Comparison of ENCODE assay signal across 8 cellular contexts in the genomic region with DNA sequence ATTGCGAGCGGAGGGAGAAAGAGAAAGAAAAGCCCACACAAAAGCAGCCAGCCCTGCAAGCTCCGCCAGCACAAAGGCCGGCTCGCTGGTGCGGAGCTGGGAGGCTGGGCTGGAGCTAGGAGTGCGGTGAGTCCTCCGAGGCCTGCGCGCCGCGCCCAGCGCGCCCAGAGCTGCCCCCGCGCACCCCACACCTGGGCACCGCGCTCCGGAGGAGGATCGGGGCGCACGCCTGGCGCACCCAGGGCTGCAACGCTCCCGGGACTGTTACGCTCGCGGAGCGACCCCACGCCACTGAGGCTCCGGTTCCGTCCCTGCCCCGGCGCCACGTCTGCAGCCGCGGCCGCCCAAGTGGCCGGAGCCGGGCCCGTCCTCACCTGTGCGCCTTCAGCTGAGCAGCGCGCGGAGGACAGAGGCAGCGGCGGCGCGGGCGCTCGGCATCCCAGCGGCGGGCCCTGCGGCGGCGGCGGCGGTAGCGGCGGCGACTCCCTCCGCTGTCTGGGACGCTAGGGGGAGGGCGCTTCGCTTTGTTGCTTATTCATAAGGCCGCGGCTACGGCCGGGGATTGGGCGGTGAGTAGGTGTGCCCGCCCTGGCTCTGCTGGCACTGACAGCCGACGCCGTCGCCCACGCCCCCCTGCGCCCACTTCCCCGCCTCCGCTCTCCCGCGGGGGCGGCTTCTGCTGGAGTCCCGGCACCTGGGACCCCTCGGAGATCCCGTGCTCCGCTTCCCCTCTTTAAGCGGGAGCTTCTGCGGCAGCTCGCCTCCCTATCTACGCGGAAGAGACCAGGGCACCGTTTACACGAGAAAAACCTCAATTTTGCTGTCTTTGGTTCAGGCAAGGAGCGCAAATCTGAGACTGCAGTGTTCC. TPM values are rescaled to one million over a fixed set of nuclear protein-coding genes. Genes with fewer than 3 reads are reported as not detected.
DNase-seq lines count a peak whose midpoint lies in the region; ATAC-seq and TF ChIP-seq lines count a peak whose summit lies in the region.

A gene with protein sequence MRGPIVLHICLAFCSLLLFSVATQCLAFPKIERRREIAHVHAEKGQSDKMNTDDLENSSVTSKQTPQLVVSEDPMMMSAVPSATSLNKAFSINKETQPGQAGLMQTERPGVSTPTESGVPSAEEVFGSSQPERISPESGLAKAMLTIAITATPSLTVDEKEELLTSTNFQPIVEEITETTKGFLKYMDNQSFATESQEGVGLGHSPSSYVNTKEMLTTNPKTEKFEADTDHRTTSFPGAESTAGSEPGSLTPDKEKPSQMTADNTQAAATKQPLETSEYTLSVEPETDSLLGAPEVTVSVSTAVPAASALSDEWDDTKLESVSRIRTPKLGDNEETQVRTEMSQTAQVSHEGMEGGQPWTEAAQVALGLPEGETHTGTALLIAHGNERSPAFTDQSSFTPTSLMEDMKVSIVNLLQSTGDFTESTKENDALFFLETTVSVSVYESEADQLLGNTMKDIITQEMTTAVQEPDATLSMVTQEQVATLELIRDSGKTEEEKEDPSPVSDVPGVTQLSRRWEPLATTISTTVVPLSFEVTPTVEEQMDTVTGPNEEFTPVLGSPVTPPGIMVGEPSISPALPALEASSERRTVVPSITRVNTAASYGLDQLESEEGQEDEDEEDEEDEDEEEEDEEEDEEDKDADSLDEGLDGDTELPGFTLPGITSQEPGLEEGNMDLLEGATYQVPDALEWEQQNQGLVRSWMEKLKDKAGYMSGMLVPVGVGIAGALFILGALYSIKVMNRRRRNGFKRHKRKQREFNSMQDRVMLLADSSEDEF (minus strand): TSS at position 513 of the 868 bp plus-strand sequence. CDS start 12,855 bp downstream, outside the sequence.

- H3K27ac ChIP-seq in CD8-positive, alpha-beta T cell (ENCODE audit: low read depth, low read length) = no peak within 1 kb of the TSS

- no peaks in the 10 kb centered on the region for H3K27me3 ChIP-seq in CD8-positive, alpha-beta T cell (ENCODE audit: insufficient read depth, low read length)

- H3K9me3 ChIP-seq in CD8-positive, alpha-beta T cell (ENCODE audit: low read length) = no peaks in the 10 kb centered on the region

- peak; percentile 96 for ATAC-seq in CD8-positive, alpha-beta T cell
- peak; percentile 96 for ATAC-seq in GM21360 (IDR thresholded peaks at IDR 0.05; ENCODE audit: unreplicated experiment)

- peak; percentile 11 to 69 (median 60) for DNase-seq in CD8-positive, alpha-beta T cell
- DNase-seq in HT-29 (ENCODE audit: low spot score) (peak; percentile 44), NOMO-1 (lab: John Stamatoyannopoulos, UW; ENCODE audit: unreplicated experiment in 2 of 2) (peak; percentile 59 to 65), activated T-cell treated with anti-CD3 and anti-CD28 coated beads for 1 hour (ENCODE audit: low read depth) (peak; percentile 49), epithelial cell of esophagus (ENCODE audit: low read depth) (peak; percentile 86), middle frontal gyrus (ENCODE audit: extremely low spot score, low spot score) (peak; percentile 73)
- peak; percentile 25 to 35 for DNase-seq in stimulated activated CD8-positive, alpha-beta memory T cell treated with anti-CD3 and anti-CD28 coated beads, Interleukin-2, amount 100 ng/mL, for 1 hour (ENCODE audit: low read depth in 2 of 2)

- CTCF ChIA-PET in CD8-positive, alpha-beta T cell (lab: Charles Lee) = no interaction called here

- no peak within 1 kb of the TSS for H3K27ac Mint-ChIP-seq in CD8-positive, alpha-beta T cell

- peaks cover 60% of the 10 kb centered on the region for H3K27me3 Mint-ChIP-seq in CD8-positive, alpha-beta T cell (ENCODE audit: low read depth)

- intact Hi-C loops in CD8-positive, alpha-beta T cell (cut with DNase I, micrococcal nuclease) = no loop called here

- peak within 1 kb of the TSS; percentile 57 for H3K4me3 ChIP-seq in CD8-positive, alpha-beta T cell (ENCODE audit: low read depth, low read length)
- H3K4me3 ChIP-seq in epithelial cell of esophagus (ENCODE audit: low read length) = peak within 1 kb of the TSS; percentile 53

- H3K4me3 Mint-ChIP-seq in CD8-positive, alpha-beta T cell = peak within 1 kb of the TSS; percentile 80

- H3K36me3 Mint-ChIP-seq in CD8-positive, alpha-beta T cell = no peaks in the 10 kb centered on the region

- no peaks in the 10 kb centered on the region for H3K9me3 Mint-ChIP-seq in CD8-positive, alpha-beta T cell

- TF ChIP-seq CTCF in CD8-positive, alpha-beta T cell (IDR thresholded peaks at IDR 0.05) = no peak
- TF ChIP-seq CTCF in epithelial cell of esophagus (IDR thresholded peaks at IDR 0.05; ENCODE audit: insufficient read depth, low read depth, low read length, missing control alignments) = no peak

- POLR2A ChIA-PET in CD8-positive, alpha-beta T cell (lab: Charles Lee) = no interaction called here

- peaks cover 17% of the 10 kb centered on the region for H3K4me1 Mint-ChIP-seq in CD8-positive, alpha-beta T cell (ENCODE audit: low read depth)

- H3K4me1 ChIP-seq in CD8-positive, alpha-beta T cell (ENCODE audit: insufficient read depth, low read length) = peaks cover 8% of the 10 kb centered on the region

- no peaks in the 10 kb centered on the region for H3K36me3 ChIP-seq in CD8-positive, alpha-beta T cell (ENCODE audit: insufficient read depth, low read length)

RNA-seq across cellular contexts. Expression of the gene that starts here (rescaled TPM):
- total RNA-seq in CD8-positive, alpha-beta T cell = not detected
- total RNA-seq in HT-29 (2014; rRNA removed; shearing (Covaris generic)) = not detected in 2 replicates

Comparison
In these comparisons a context has a peak if more than half of its experiments do, and no peak if none do; other contexts are left out.
1. Peak in DNase-seq, ATAC-seq and H3K4me3 ChIP-seq in CD8-positive, alpha-beta T cell; RNA of the gene not detected or under 1 TPM.
2. Peak in DNase-seq in HT-29; RNA of the gene not detected or under 1 TPM.
3. DNase-seq: peak in every context shown above with its lines; median percentile 86 in epithelial cell of esophagus; 73 in middle frontal gyrus; 62 in NOMO-1; 60 in CD8-positive, alpha-beta T cell; 49 in activated T-cell treated with anti-CD3 and anti-CD28 coated beads for 1 hour; 44 in HT-29; 30 in stimulated activated CD8-positive, alpha-beta memory T cell treated with anti-CD3 and anti-CD28 coated beads, Interleukin-2, amount 100 ng/mL, for 1 hour.